2 cellular contexts compared by ENCODE assay signal in genomic region chr1:161367684-161368398, GRCh38.
TF ChIP-seq lines count a peak whose summit lies in the region.

Gene CFAP126 (minus strand): TSS chr1:161367876. CDS start chr1:161367868, 8 bp downstream.

TF ChIP-seq in GM23338, 12 proteins besides CTCF, POLR2A, EP300 and RAD21 (continued from another document):
- TF ChIP-seq ZNF331 (CRISPR knock-in tag; IDR thresholded peaks at IDR 0.05; ENCODE audit: low read depth) (no peak), ZNF114 (CRISPR knock-in tag; IDR thresholded peaks at IDR 0.05) (no peak), REST (IDR thresholded peaks at IDR 0.05; ENCODE audit: unreplicated experiment) (no peak), JUNB (IDR thresholded peaks at IDR 0.05; ENCODE audit: unreplicated experiment) (no peak), CREB1 (CRISPR knock-in tag; IDR thresholded peaks at IDR 0.05; ENCODE audit: low read depth) (no peak), ZNF462 (CRISPR knock-in tag; IDR thresholded peaks at IDR 0.05) (no peak), EZH2phosphoT487 (IDR thresholded peaks at IDR 0.05; ENCODE audit: unreplicated experiment) (no peak), POLR2AphosphoS5 (IDR thresholded peaks at IDR 0.05; ENCODE audit: low read depth) (no peak), STAT1 (IDR thresholded peaks at IDR 0.05; ENCODE audit: unreplicated experiment) (no peak)

TF ChIP-seq in GM12878, 131 proteins besides CTCF, POLR2A, EP300 and RAD21 (continued from another document):
- TF ChIP-seq BCLAF1 (IDR thresholded peaks at IDR 0.05) (no peak), PKNOX1 (IDR thresholded peaks at IDR 0.05) (no peak), SUZ12 (IDR thresholded peaks at IDR 0.05; ENCODE audit: unreplicated experiment) (no peak), CHD4 (IDR thresholded peaks at IDR 0.05) (no peak), MXI1 (IDR thresholded peaks at IDR 0.05; ENCODE audit: low read depth, low read length) (no peak), HCFC1 (IDR thresholded peaks at IDR 0.05; ENCODE audit: low read length) (no peak), PBX3 (IDR thresholded peaks at IDR 0.05; ENCODE audit: insufficient replicate concordance, low read depth, low read length) (no peak), ZBTB11 (CRISPR knock-in tag; IDR thresholded peaks at IDR 0.05) (no peak), SKIL (IDR thresholded peaks at IDR 0.05; ENCODE audit: low read depth, poor library complexity, severe bottlenecking) (no peak), SPI1 (IDR thresholded peaks at IDR 0.05; ENCODE audit: borderline replicate concordance, insufficient read depth, low read depth, low read length) (peak; percentile 20; the same call in 1 of the 2 replicates), YY1 (IDR thresholded peaks at IDR 0.05; ENCODE audit: low read depth, low read length) (peak; percentile 76), ESRRA (IDR thresholded peaks at IDR 0.05; ENCODE audit: low read length) (no peak), STAT1 (conservative IDR thresholded peaks at IDR 0.05) (no peak), LARP7 (IDR thresholded peaks at IDR 0.05) (no peak), RELB (IDR thresholded peaks at IDR 0.05; ENCODE audit: low read depth) (peak; percentile 22; the same call in 1 of the 2 replicates), HDAC2 (IDR thresholded peaks at IDR 0.05) (no peak), MEF2B (IDR thresholded peaks at IDR 0.05; ENCODE audit: partially characterized antibody, poor library complexity, severe bottlenecking) (peak; percentile 39), CREM (IDR thresholded peaks at IDR 0.05; ENCODE audit: low read depth) (no peak), HSF1 (IDR thresholded peaks at IDR 0.05; ENCODE audit: low read depth, low read length) (no peak), CHD1 (IDR thresholded peaks at IDR 0.05; ENCODE audit: low read depth, low read length) (no peak), SIX5 (IDR thresholded peaks at IDR 0.05; ENCODE audit: low read depth, low read length, severe bottlenecking) (no peak), SMC3 (IDR thresholded peaks at IDR 0.05; ENCODE audit: borderline replicate concordance, low read length) (peak; percentile 16; the same call in 1 of the 2 replicates), RELA (IDR thresholded peaks at IDR 0.05; ENCODE audit: borderline replicate concordance, partially characterized antibody) (no peak), E2F4 (IDR thresholded peaks at IDR 0.05; ENCODE audit: low read depth, low read length) (no peak), E4F1 (IDR thresholded peaks at IDR 0.05; ENCODE audit: borderline replicate concordance, partially characterized antibody) (no peak), ZNF217 (IDR thresholded peaks at IDR 0.05) (no peak), BMI1 (IDR thresholded peaks at IDR 0.05; ENCODE audit: borderline replicate concordance) (peak; percentile 95), IRF3 (IDR thresholded peaks at IDR 0.05) (no peak), MTA3 (IDR thresholded peaks at IDR 0.05; ENCODE audit: borderline replicate concordance, low read length) (no peak)
